8 cellular contexts compared by ENCODE assay signal in the genomic region with DNA sequence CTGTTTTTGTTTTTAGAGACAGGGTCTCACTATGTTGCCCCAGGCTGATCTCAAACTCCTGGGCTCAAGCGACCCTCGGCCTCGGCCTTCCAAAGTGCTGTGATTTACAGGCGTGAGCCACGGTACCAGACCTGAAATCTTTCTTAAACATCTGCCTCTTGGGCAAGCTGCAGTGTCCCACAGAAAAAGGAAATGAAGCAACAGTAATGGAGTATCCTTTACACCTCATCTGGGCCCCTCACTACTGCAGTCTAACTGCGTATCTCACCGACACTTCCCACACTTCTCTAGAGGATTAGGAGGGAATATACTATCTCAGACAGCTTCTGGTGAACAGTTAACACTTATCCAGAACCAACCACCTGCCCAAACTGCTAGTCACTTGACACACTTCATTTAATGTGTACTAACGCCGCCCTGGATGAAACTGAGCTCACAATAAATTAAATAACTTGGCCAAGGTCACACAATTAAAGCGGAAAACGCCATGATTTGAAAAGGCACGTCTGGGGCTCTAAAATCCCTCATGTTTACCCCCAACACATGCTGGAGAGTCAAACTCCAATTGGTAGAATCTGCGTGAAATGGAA. TPM values are rescaled to one million over a fixed set of nuclear protein-coding genes. Genes with fewer than 3 reads are reported as not detected.
DNase-seq lines count a peak whose midpoint lies in the region; ATAC-seq, FAIRE-seq and TF ChIP-seq lines count a peak whose summit lies in the region.

No MANE protein-coding gene starts in this region.

- H3K4me3 ChIP-seq in BE2C (ENCODE audit: low read depth, low read length) (peak overlapping the region; percentile 98), skin epidermis (peak overlapping the region; percentile 63 to 99 (median 87))

- no peak for FAIRE-seq in urothelium cell line (lab: Jason Lieb, UNC)

- H3K36me3 Mint-ChIP-seq in activated CD4-positive, alpha-beta memory T cell treated with anti-CD3 and anti-CD28 coated beads for 36 hours: peaks cover 2% of the 10 kb centered on the region

- H3K27me3 ChIP-seq in BE2C: no peaks in the 10 kb centered on the region

- POLR2A ChIA-PET in activated CD4-positive, alpha-beta memory T cell treated with anti-CD3 and anti-CD28 coated beads for 36 hours (lab: Charles Lee): interaction anchor here (1.0 to 1.4 kb wide), 2 partner anchors 195 to 254 kb away, joined by 3 read pairs; no protein-coding TSS in a partner anchor

- no peaks in the 10 kb centered on the region for H3K27me3 Mint-ChIP-seq in activated CD4-positive, alpha-beta memory T cell treated with anti-CD3 and anti-CD28 coated beads for 36 hours

- H3K27ac ChIP-seq in skin epidermis: peak overlapping the region in 20 of 21 experiments; percentile 86 to 98 (median 95)

- no peaks in the 10 kb centered on the region for H3K4me1 ChIP-seq in BE2C

- no peaks in the 10 kb centered on the region for H3K9me3 Mint-ChIP-seq in activated CD4-positive, alpha-beta memory T cell treated with anti-CD3 and anti-CD28 coated beads for 36 hours

- intact Hi-C loops in activated CD4-positive, alpha-beta memory T cell treated with anti-CD3 and anti-CD28 coated beads for 36 hours (cut with micrococcal nuclease): loop anchor here (2.0 to 5.0 kb wide), 6 partner anchors 43 to 771 kb away; no protein-coding TSS in a partner anchor

- H3K4me1 Mint-ChIP-seq in activated CD4-positive, alpha-beta memory T cell treated with anti-CD3 and anti-CD28 coated beads for 36 hours (ENCODE audit: low read depth): peaks cover 52% of the 10 kb centered on the region

- peaks cover 3% of the 10 kb centered on the region; the same call in 1 of the 2 replicates for H3K36me3 ChIP-seq in BE2C

- no peak for DNase-seq in BE2C
- peak in 44 of 76 experiments; percentile 9 to 72 (median 32) for DNase-seq in HUDEP-2 (lab: John Stamatoyannopoulos, UW; ENCODE audit: unreplicated experiment in 76 of 76)
- DNase-seq in activated CD4-positive, alpha-beta memory T cell treated with anti-CD3 and anti-CD28 coated beads for 36 hours: peak; percentile 33
- DNase-seq in germinal center (ENCODE audit: low spot score): peak; percentile 22
- no peak for DNase-seq in NCI-H1930 (lab: John Stamatoyannopoulos, UW)
- no peak for DNase-seq in urothelium cell line (ENCODE audit: low spot score)

- no peak for TF ChIP-seq CTCF in BE2C (IDR thresholded peaks at IDR 0.05; ENCODE audit: low read depth, low read length)

- ATAC-seq in GM21619 (IDR thresholded peaks at IDR 0.05; ENCODE audit: unreplicated experiment): no peak

- CTCF ChIA-PET in activated CD4-positive, alpha-beta memory T cell treated with anti-CD3 and anti-CD28 coated beads for 36 hours (lab: Charles Lee): interaction anchor here (1.0 to 2.4 kb wide), 2 partner anchors 31 to 265 kb away, joined by 3 to 10 read pairs; no protein-coding TSS in a partner anchor

- peak overlapping the region; percentile 84 for H3K4me3 Mint-ChIP-seq in activated CD4-positive, alpha-beta memory T cell treated with anti-CD3 and anti-CD28 coated beads for 36 hours

- H3K27ac Mint-ChIP-seq in activated CD4-positive, alpha-beta memory T cell treated with anti-CD3 and anti-CD28 coated beads for 36 hours: peak overlapping the region; percentile 99

- no peaks in the 10 kb centered on the region for H3K9me3 ChIP-seq in BE2C

RNA-seq across cellular contexts. Expression of gene COX7A2L, which starts 1.0 kb away (rescaled TPM):
- 126 TPM for polyA plus RNA-seq in BE2C (2012; ENCODE audit: insufficient read depth, insufficient read length, low read depth)
- total RNA-seq in activated CD4-positive, alpha-beta memory T cell treated with anti-CD3 and anti-CD28 coated beads for 36 hours: 100 to 1,000 TPM; 102 to 107 TPM

Comparison
In these comparisons a context has a peak if more than half of its experiments do, and no peak if none do; other contexts are left out.
1. DNase-seq: peak in HUDEP-2 (44 of 76), activated CD4-positive, alpha-beta memory T cell treated with anti-CD3 and anti-CD28 coated beads for 36 hours (single experiment) and germinal center (single experiment); none in BE2C (single experiment), NCI-H1930 (0 of 2) and urothelium cell line (single experiment).